16 cellular contexts compared by ENCODE assay signal in genomic region chr12:121472150-121472905, GRCh38.
DNase-seq lines count a peak whose midpoint lies in the region; ATAC-seq lines count a peak whose summit lies in the region.
"Had no signal": no experiment of that assay in that cellular context is flagged by ENCODE, and none has a peak within 500 bp of the region (broad histone marks: within the 10 kb centered on the region; RNA-seq: fewer than 3 reads in every experiment).

No MANE protein-coding gene starts in this region.

- ATAC-seq in HG03139 (IDR thresholded peaks at IDR 0.05; ENCODE audit: unreplicated experiment), result no peak
- ATAC-seq: Right ventricle myocardium inferior had no signal

- H3K4me3 ChIP-seq in effector memory CD4-positive, alpha-beta T cell (ENCODE audit: insufficient read depth, low read depth, low read length, poor library complexity, severe bottlenecking), result no peak overlapping the region
- H3K4me3 ChIP-seq: HAP-1 had no signal

- H3K9me3 ChIP-seq in effector memory CD4-positive, alpha-beta T cell (ENCODE audit: control insufficient read depth, low read length), result no peaks in the 10 kb centered on the region
- H3K9me3 ChIP-seq: HAP-1 had no signal

- DNase-seq in NCI-H510A treated with DMSO at 0.1 percent for 48 hours (lab: John Stamatoyannopoulos, UW), result peak; percentile 27
- no peak for DNase-seq in NCI-H510A (lab: John Stamatoyannopoulos, UW)
- peak; percentile 30 to 34 for DNase-seq in NCI-H187 (lab: John Stamatoyannopoulos, UW)
- peak; percentile 22 for DNase-seq in kidney tubule cell (ENCODE audit: low spot score)
- DNase-seq in effector memory CD4-positive, alpha-beta T cell, result no peak
- DNase-seq in EL, result no peak
- DNase-seq: CD4-positive, alpha-beta memory T cell; DND-41; KG1; NCI-H1105 treated with DMSO at 0.1 percent for 48 hours; NCI-H1694; NCI-H446; NK-92 treated with Interleukin-12 subunit alpha and Interleukin-12 subunit beta, amount 100 ng/mL, for 24 hours had no signal

- peaks cover 3% of the 10 kb centered on the region for H3K4me1 ChIP-seq in effector memory CD4-positive, alpha-beta T cell (ENCODE audit: control insufficient read depth, insufficient read depth, low read length, poor library complexity, severe bottlenecking)

- H3K36me3 ChIP-seq in effector memory CD4-positive, alpha-beta T cell (ENCODE audit: control insufficient read depth, insufficient read depth, low read length), result no peaks in the 10 kb centered on the region

- H3K27me3 ChIP-seq in effector memory CD4-positive, alpha-beta T cell (replicated peaks; ENCODE audit: control insufficient read depth, insufficient read depth, low read length, poor library complexity, severe bottlenecking), result no peaks in the 10 kb centered on the region

- no peak overlapping the region for H3K27ac ChIP-seq in effector memory CD4-positive, alpha-beta T cell (ENCODE audit: insufficient read depth, low read length, poor library complexity, severe bottlenecking)

Comparison
In these comparisons a context has a peak if more than half of its experiments do, and no peak if none do; other contexts are left out.
1. DNase-seq: peak in NCI-H510A treated with DMSO at 0.1 percent for 48 hours (single experiment), NCI-H187 (2 of 2) and kidney tubule cell (single experiment); none in NCI-H510A (single experiment), effector memory CD4-positive, alpha-beta T cell (0 of 3) and EL (single experiment).